20 cellular contexts compared by ENCODE assay signal in genomic region chr17:57628421-57628820, GRCh38.
A peak's percentile ranks its signal among the peaks of the same experiment; 100 is the strongest.
DNase-seq lines count a peak whose midpoint lies in the region; ATAC-seq and TF ChIP-seq lines count a peak whose summit lies in the region.
"Had no signal": no experiment of that assay in that cellular context is flagged by ENCODE, and none has a peak within 500 bp of the region (broad histone marks: within the 10 kb centered on the region; RNA-seq: fewer than 3 reads in every experiment).

No MANE protein-coding gene starts in this region.

- peaks cover 2% of the 10 kb centered on the region for H3K27me3 Mint-ChIP-seq in neural progenitor cell (ENCODE audit: insufficient read depth, low read depth)
- H3K27me3 Mint-ChIP-seq: CD4-positive, alpha-beta T cell had no signal

- H3K9me3 ChIP-seq in BLaER1 (0 out of 2 replicates have a peak, but pooled peaks cover 3% of the 10 kb centered on the region), DND-41 (ENCODE audit: insufficient read depth, low read length, severe bottlenecking) (no peaks in the 10 kb centered on the region), OCI-LY3 (ENCODE audit: insufficient read depth, low read length) (no peaks in the 10 kb centered on the region), neural progenitor cell (ENCODE audit: low read depth) (no peaks in the 10 kb centered on the region), mammary epithelial cell (replicated peaks; ENCODE audit: insufficient read depth, low read length) (no peaks in the 10 kb centered on the region)
- H3K9me3 ChIP-seq: Peyer's patch had no signal

- dilution Hi-C loops in mammary epithelial cell (cut with HindIII; ENCODE audit: low sequenced_read_pairs), result no loop called here

- 91% methylated on average over 7 of the region's 9 CpGs for WGBS in mammary epithelial cell (ENCODE audit: low coverage, missing lambda C conversion rate)

- peak overlapping the region; percentile 69 for H3K27ac ChIP-seq in BLaER1
- peak overlapping the region; percentile 25; the same call in 1 of the 2 replicates for H3K27ac ChIP-seq in DND-41 (ENCODE audit: low read length)
- peak overlapping the region; percentile 99 for H3K27ac ChIP-seq in OCI-LY3 (ENCODE audit: low read length)
- H3K27ac ChIP-seq in neural progenitor cell, result no peak overlapping the region
- H3K27ac ChIP-seq in mammary epithelial cell (ENCODE audit: insufficient read depth, low read depth, low read length), result no peak overlapping the region
- H3K27ac ChIP-seq: SK-N-MC had no signal

- H3K4me1 ChIP-seq in BLaER1 (peaks cover 63% of the 10 kb centered on the region), DND-41 (ENCODE audit: insufficient read depth, low read length) (no peaks in the 10 kb centered on the region), OCI-LY3 (ENCODE audit: low read length) (peaks cover 100% of the 10 kb centered on the region), neural progenitor cell (no peaks in the 10 kb centered on the region), mammary epithelial cell (ENCODE audit: insufficient read depth, low read length) (no peaks in the 10 kb centered on the region)

- DNase-seq in DND-41 (no peak), neural progenitor cell (ENCODE audit: low spot score) (no peak), omental fat pad (ENCODE audit: low spot score) (no peak), mammary epithelial cell (no peak)
- DNase-seq in activated CD4-positive, CD25-positive, alpha-beta regulatory T cell treated with anti-CD3 and anti-CD28 coated beads, Interleukin-2, amount 50 U/mL, for 72 hours, result no peak
- DNase-seq: CD4-positive, alpha-beta T cell; HCEC 1CT; KG1; NCI-H1048; NCI-H1436 treated with DMSO at 0.1 percent for 48 hours; NCI-H2029 treated with DMSO at 0.1 percent for 48 hours; NCI-H2171 treated with DMSO at 0.1 percent for 48 hours; NCI-H510A; NCI-H82; Peyer's patch had no signal

- H4K20me1 ChIP-seq in BLaER1 (peaks cover 89% of the 10 kb centered on the region), DND-41 (ENCODE audit: insufficient read depth, low read length) (peaks cover 29% of the 10 kb centered on the region; the same call in 1 of the 2 replicates), OCI-LY3 (ENCODE audit: insufficient read depth, low read length) (no peaks in the 10 kb centered on the region), neural progenitor cell (ENCODE audit: low read depth) (peaks cover 14% of the 10 kb centered on the region), mammary epithelial cell (ENCODE audit: insufficient read depth, low read length) (no peaks in the 10 kb centered on the region)

- H2AFZ ChIP-seq in DND-41 (ENCODE audit: low read depth, low read length) (no peak overlapping the region), OCI-LY3 (ENCODE audit: low read depth, low read length) (no peak overlapping the region), neural progenitor cell (replicated peaks) (no peak overlapping the region), mammary epithelial cell (ENCODE audit: low read depth, low read length) (no peak overlapping the region)

- no peak for TF ChIP-seq CTCF in DND-41 (IDR thresholded peaks at IDR 0.05; ENCODE audit: borderline replicate concordance, extremely low read depth, low read length, poor library complexity, severe bottlenecking)
- no peak for TF ChIP-seq CTCF in OCI-LY3 (IDR thresholded peaks at IDR 0.05; ENCODE audit: low read depth, low read length)
- TF ChIP-seq CTCF in neural progenitor cell (IDR thresholded peaks at IDR 0.05), result no peak
- TF ChIP-seq CTCF in omental fat pad (IDR thresholded peaks at IDR 0.05), result no peak
- TF ChIP-seq CTCF in mammary epithelial cell (conservative IDR thresholded peaks at IDR 0.05 in 1 of 2, IDR thresholded peaks at IDR 0.05 in 1 of 2; ENCODE audit: extremely low read depth in 1 of 2, insufficient read depth in 1 of 2, low read depth in 1 of 2, low read length in 2 of 2), result no peak

- H3K27me3 ChIP-seq in BLaER1 (no peaks in the 10 kb centered on the region), DND-41 (ENCODE audit: insufficient read depth, low read length, poor library complexity) (no peaks in the 10 kb centered on the region), OCI-LY3 (ENCODE audit: low read depth, low read length) (no peaks in the 10 kb centered on the region), neural progenitor cell (no peaks in the 10 kb centered on the region), mammary epithelial cell (ENCODE audit: insufficient read depth, low read length) (no peaks in the 10 kb centered on the region)
- H3K27me3 ChIP-seq: Peyer's patch had no signal

- no peaks in the 10 kb centered on the region for H3K9me3 Mint-ChIP-seq in neural progenitor cell
- H3K9me3 Mint-ChIP-seq: CD4-positive, alpha-beta T cell had no signal

- no peak for ATAC-seq in DND-41 (ENCODE audit: insufficient read depth, low read depth)
- no peak for ATAC-seq in omental fat pad (ENCODE audit: low FRiP score)
- ATAC-seq in HG03196 (IDR thresholded peaks at IDR 0.05; ENCODE audit: unreplicated experiment), result no peak
- ATAC-seq: Right ventricle myocardium inferior had no signal

- no peak overlapping the region for H3K4me3 Mint-ChIP-seq in neural progenitor cell
- H3K4me3 Mint-ChIP-seq: CD4-positive, alpha-beta T cell had no signal

- intact Hi-C loops in mammary epithelial cell (cut with micrococcal nuclease), result no loop called here

- peak overlapping the region; percentile 60 for H3K4me2 ChIP-seq in BLaER1
- no peak overlapping the region for H3K4me2 ChIP-seq in DND-41 (ENCODE audit: insufficient read depth, low read length)
- H3K4me2 ChIP-seq in OCI-LY3 (ENCODE audit: low read length), result peak overlapping the region; percentile 59
- H3K4me2 ChIP-seq in neural progenitor cell, result no peak overlapping the region
- no peak overlapping the region for H3K4me2 ChIP-seq in mammary epithelial cell (ENCODE audit: insufficient read depth, low read depth, low read length)

- CTCF ChIA-PET in mammary epithelial cell (lab: Charles Lee; ENCODE audit: low non-redundant PET), result no interaction called here

- H3F3A ChIP-seq in neural progenitor cell (ENCODE audit: low read depth), result no peaks in the 10 kb centered on the region

- H3K79me2 ChIP-seq in DND-41 (ENCODE audit: insufficient read depth, low read length), result peaks cover 39% of the 10 kb centered on the region
- no peaks in the 10 kb centered on the region; the same call in 1 of the 2 replicates for H3K79me2 ChIP-seq in OCI-LY3 (ENCODE audit: low read length)
- no peaks in the 10 kb centered on the region for H3K79me2 ChIP-seq in neural progenitor cell (ENCODE audit: low read depth)
- no peaks in the 10 kb centered on the region for H3K79me2 ChIP-seq in mammary epithelial cell (ENCODE audit: insufficient read depth, low read length)

- no TSS peak for BruUV-seq in mammary epithelial cell (replicated peaks; lab: Mats Ljungman, UMichigan)

- peaks cover 25% of the 10 kb centered on the region for H3K4me1 Mint-ChIP-seq in neural progenitor cell

- no peak overlapping the region for H3K9ac ChIP-seq in BLaER1
- no peak overlapping the region for H3K9ac ChIP-seq in DND-41 (ENCODE audit: low read depth, low read length)
- H3K9ac ChIP-seq in OCI-LY3 (ENCODE audit: low read length), result peak overlapping the region; percentile 81
- no peak overlapping the region for H3K9ac ChIP-seq in neural progenitor cell
- H3K9ac ChIP-seq in mammary epithelial cell (ENCODE audit: insufficient read depth, low read length), result no peak overlapping the region

- peaks cover 100% of the 10 kb centered on the region for H3K36me3 ChIP-seq in BLaER1
- H3K36me3 ChIP-seq in DND-41 (ENCODE audit: insufficient read depth, low read length), result peaks cover 100% of the 10 kb centered on the region
- H3K36me3 ChIP-seq in OCI-LY3 (replicated peaks; ENCODE audit: low read depth, low read length), result peaks cover 32% of the 10 kb centered on the region
- H3K36me3 ChIP-seq in neural progenitor cell, result no peaks in the 10 kb centered on the region
- H3K36me3 ChIP-seq in mammary epithelial cell (ENCODE audit: insufficient read depth, low read length), result no peaks in the 10 kb centered on the region
- H3K36me3 ChIP-seq: Peyer's patch had no signal

- peaks cover 54% of the 10 kb centered on the region for H3K36me3 Mint-ChIP-seq in neural progenitor cell

- peak overlapping the region; percentile 46 for H3K27ac Mint-ChIP-seq in neural progenitor cell
- H3K27ac Mint-ChIP-seq: CD4-positive, alpha-beta T cell had no signal

- H3K4me3 ChIP-seq in BLaER1 (no peak overlapping the region; the same call in 1 of the 2 replicates), DND-41 (ENCODE audit: low read depth in 1 of 2, low read length in 2 of 2) (no peak overlapping the region), OCI-LY3 (ENCODE audit: low read length) (peak overlapping the region; percentile 14; the same call in 1 of the 2 replicates), neural progenitor cell (no peak overlapping the region), mammary epithelial cell (replicated peaks in 1 of 3; ENCODE audit: insufficient read depth in 1 of 3, low read depth in 2 of 3, low read length in 3 of 3) (no peak overlapping the region)
- H3K4me3 ChIP-seq: Peyer's patch, SK-N-MC had no signal

- in situ Hi-C loops in mammary epithelial cell (cut with MboI; ENCODE audit: low sequenced_read_pairs in 2 of 2), result no loop called here

Comparison
In these comparisons a context has a peak if more than half of its experiments do, and no peak if none do; other contexts are left out.
1. H3K27ac ChIP-seq: peak in BLaER1 (single experiment), DND-41 (single experiment) and OCI-LY3 (single experiment); none in neural progenitor cell (single experiment) and mammary epithelial cell (single experiment).
2. H3K4me2 ChIP-seq: peak in BLaER1 (single experiment) and OCI-LY3 (single experiment); none in DND-41 (single experiment), neural progenitor cell (single experiment) and mammary epithelial cell (single experiment).